16 cellular contexts compared by ENCODE assay signal in the genomic region with DNA sequence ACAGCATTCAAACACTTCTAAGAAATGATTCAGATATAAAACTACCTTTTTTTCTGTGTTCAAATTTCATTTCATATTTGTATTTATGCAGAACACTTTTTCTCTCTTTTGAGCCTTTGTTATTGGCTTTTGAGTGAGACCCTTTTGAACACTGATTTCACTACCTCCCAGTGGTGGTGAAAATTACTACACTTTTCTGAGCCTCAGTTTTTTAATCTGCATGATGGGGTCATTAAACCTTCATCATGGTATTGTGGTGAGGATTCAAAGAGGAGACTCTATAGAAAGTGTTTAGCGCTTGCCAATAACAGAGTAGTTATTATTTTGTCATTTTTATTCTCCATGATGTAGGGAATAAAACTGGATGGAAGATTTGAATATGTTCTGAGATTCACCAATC.
"Had no signal": no experiment of that assay in that cellular context is flagged by ENCODE, and none has a peak within 500 bp of the region (broad histone marks: within the 10 kb centered on the region; RNA-seq: fewer than 3 reads in every experiment).

No MANE protein-coding gene starts in this region.

- H2AFZ ChIP-seq: hepatocyte had no signal

- H3K27me3 ChIP-seq: foreskin keratinocyte, hepatocyte, sigmoid colon had no signal

- DNase-seq: effector memory CD4-positive, alpha-beta T cell; erythroblast; foreskin keratinocyte; head of caudate nucleus; left colon; left ventricle myocardium superior; mesendoderm; naive thymus-derived CD4-positive, alpha-beta T cell; nephron progenitor cell; sigmoid colon; stimulated activated CD4-positive, alpha-beta T cell treated with anti-CD3 and anti-CD28 coated beads, Interleukin-12 subunit alpha, Interleukin-12 subunit beta, amount 100 ng/mL, for 4 hours; stimulated activated naive CD4-positive, alpha-beta T cell treated with Interleukin-2 at 50 U/mL for 16 hours; trophoblast cell had no signal

- H3K36me3 Mint-ChIP-seq: naive thymus-derived CD4-positive, alpha-beta T cell had no signal

- H3K79me2 ChIP-seq: hepatocyte had no signal

- H3K4me3 Mint-ChIP-seq: naive thymus-derived CD4-positive, alpha-beta T cell; nephron progenitor cell had no signal

- H3K27ac Mint-ChIP-seq: naive thymus-derived CD4-positive, alpha-beta T cell; nephron progenitor cell had no signal

- H3K4me2 ChIP-seq: hepatocyte had no signal

- H3K4me1 Mint-ChIP-seq: nephron progenitor cell had no signal

- H3K9me3 Mint-ChIP-seq: nephron progenitor cell had no signal

- H3K9me3 ChIP-seq: sigmoid colon had no signal

- FAIRE-seq: endothelial cell of umbilical vein had no signal

- H3K36me3 ChIP-seq: sigmoid colon had no signal

- H3K4me1 ChIP-seq: foreskin keratinocyte, sigmoid colon had no signal

- ATAC-seq: foreskin keratinocyte; left colon; left ventricle myocardium superior; naive thymus-derived CD4-positive, alpha-beta T cell had no signal

- H3K4me3 ChIP-seq: hepatocyte, sigmoid colon, skin epidermis had no signal

- H3K27ac ChIP-seq: foreskin keratinocyte, hepatocyte, sigmoid colon, skin epidermis had no signal
